Comparison of ENCODE assay signal across 8 cellular contexts in genomic region chr12:53996188-53996885, GRCh38. TPM values are rescaled to one million over a fixed set of nuclear protein-coding genes. Genes with fewer than 3 reads are reported as not detected.
A peak's percentile ranks its signal among the peaks of the same experiment; 100 is the strongest.
DNase-seq lines count a peak whose midpoint lies in the region; ATAC-seq, FAIRE-seq and TF ChIP-seq lines count a peak whose summit lies in the region.

No MANE protein-coding gene starts in this region.

- peak overlapping the region; percentile 78 to 89 for H3K27ac ChIP-seq in A549

- H3K4me1 Mint-ChIP-seq in mesothelial cell of epicardium = peaks cover 22% of the 10 kb centered on the region

- TF ChIP-seq POLR2A in A549 (IDR thresholded peaks at IDR 0.05; ENCODE audit: low read length) = no peak

- POLR2A ChIA-PET in A549 (lab: Yijun Ruan, JAX) = no interaction called here

- DNase-seq in A549 (ENCODE audit: low read depth in 1 of 2, low spot score in 1 of 2) (no peak), GM13977 (ENCODE audit: low spot score) (peak; percentile 69), astrocyte of the cerebellum (ENCODE audit: low read depth) (no peak), mesothelial cell of epicardium (ENCODE audit: low spot score in 2 of 2, unreplicated experiment in 2 of 2) (no peak), SIG-M5 (lab: John Stamatoyannopoulos, UW) (no peak), NCI-H1694 treated with DMSO at 0.1 percent for 48 hours (lab: John Stamatoyannopoulos, UW) (no peak)

- FAIRE-seq in A549 (lab: Jason Lieb, UNC) = no peak

- CTCF ChIA-PET in A549 (lab: Yijun Ruan, JAX) = interaction anchor here (0.7 to 28.7 kb wide), 8 partner anchors 8 to 294 kb away, joined by 3 to 1074 read pairs (median 6); partner anchors contain the start of genes HOXC10, HOXC5 and SMUG1

- no peaks in the 10 kb centered on the region for H3K36me3 Mint-ChIP-seq in mesothelial cell of epicardium

- no peaks in the 10 kb centered on the region for H3K9me3 ChIP-seq in A549

- TF ChIP-seq RAD21 in A549 (conservative IDR thresholded peaks at IDR 0.05 in 1 of 2, IDR thresholded peaks at IDR 0.05 in 1 of 2) = no peak

- TF ChIP-seq EP300 in A549 (IDR thresholded peaks at IDR 0.05) = no peak

- H3K4me2 ChIP-seq in A549 = peak overlapping the region; percentile 50

- in situ Hi-C loops in GM13977 (cut with MboI; ENCODE audit: low pct_unique_long_range_greater_than_20kb, low sequenced_read_pairs, unreplicated experiment) (no loop called here), astrocyte of the cerebellum (cut with HindIII; ENCODE audit: low sequenced_read_pairs) (no loop called here)

- peaks cover 100% of the 10 kb centered on the region for H3K27me3 Mint-ChIP-seq in mesothelial cell of epicardium (ENCODE audit: low read depth)

- no peak overlapping the region for H3K27ac Mint-ChIP-seq in mesothelial cell of epicardium

- TF ChIP-seq CTCF in A549 (IDR thresholded peaks at IDR 0.05) (no peak), GM13977 (IDR thresholded peaks at IDR 0.05; ENCODE audit: extremely low read depth, insufficient read depth, missing control alignments) (no peak), astrocyte of the cerebellum (IDR thresholded peaks at IDR 0.05; ENCODE audit: low read depth, low read length, missing control alignments) (no peak), mesothelial cell of epicardium (IDR thresholded peaks at IDR 0.05; ENCODE audit: unreplicated experiment) (no peak)

- peaks cover 14% of the 10 kb centered on the region for H3K4me1 ChIP-seq in A549

- WGBS in A549 (ENCODE audit: missing lambda C conversion rate) = 74% methylated on average over 16 of the region's 19 CpGs

- H3K4me3 ChIP-seq in A549 = peak overlapping the region; percentile 37
- peak overlapping the region; percentile 17 for H3K4me3 ChIP-seq in astrocyte of the cerebellum (ENCODE audit: low read depth, low read length)

- peak overlapping the region; percentile 56 for H3K4me3 Mint-ChIP-seq in mesothelial cell of epicardium

- no peaks in the 10 kb centered on the region for H3K9me3 Mint-ChIP-seq in mesothelial cell of epicardium

- ATAC-seq in A549 (no peak), GM21723 (IDR thresholded peaks at IDR 0.05; ENCODE audit: unreplicated experiment) (no peak), HG03045 (IDR thresholded peaks at IDR 0.05; ENCODE audit: unreplicated experiment) (no peak)

TF ChIP-seq in A549, 52 proteins besides CTCF, POLR2A, EP300 and RAD21:
- no peak for TF ChIP-seq CBX2 (IDR thresholded peaks at IDR 0.05; ENCODE audit: borderline replicate concordance, low read depth)
- TF ChIP-seq, protein P1, sequence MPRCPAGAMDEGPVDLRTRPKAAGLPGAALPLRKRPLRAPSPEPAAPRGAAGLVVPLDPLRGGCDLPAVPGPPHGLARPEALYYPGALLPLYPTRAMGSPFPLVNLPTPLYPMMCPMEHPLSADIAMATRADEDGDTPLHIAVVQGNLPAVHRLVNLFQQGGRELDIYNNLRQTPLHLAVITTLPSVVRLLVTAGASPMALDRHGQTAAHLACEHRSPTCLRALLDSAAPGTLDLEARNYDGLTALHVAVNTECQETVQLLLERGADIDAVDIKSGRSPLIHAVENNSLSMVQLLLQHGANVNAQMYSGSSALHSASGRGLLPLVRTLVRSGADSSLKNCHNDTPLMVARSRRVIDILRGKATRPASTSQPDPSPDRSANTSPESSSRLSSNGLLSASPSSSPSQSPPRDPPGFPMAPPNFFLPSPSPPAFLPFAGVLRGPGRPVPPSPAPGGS (IDR thresholded peaks at IDR 0.05) = 0 out of 3 replicates have a peak, but pooled peaks have one; percentile 4
TF ChIP-seq in A549: peak in this region for 1.

RNA-seq across cellular contexts. Expression of gene HOXC9, which starts 3.6 kb away (rescaled TPM):
- polyA plus RNA-seq in A549 (2011; rRNA removed) (2.3 and 5.2 TPM in 2 replicates), A549 (2017; fragmentation: RNase III; extraction: RNeasy Plus Mini Kit Qiagen cat#74134 plus additional on column Dnase treatment) (5.7 to 6.6 TPM (median 6.2 TPM) in 3 replicates)
- polyA plus RNA-seq in A549 (2012; cell fraction: cytosol; rRNA removed) = 5.7 and 8.3 TPM in 2 replicates
- 5.1 and 6.8 TPM in 2 replicates for polyA plus RNA-seq in A549 (2012; cell fraction: nucleus; rRNA removed)
- 0.29 and 0.88 TPM in 2 replicates for polyA minus RNA-seq in A549 (2011; rRNA and poly(A)+ RNA removed)
- 1.1 to 2.0 TPM (median 1.6 TPM) in 3 replicates for total RNA-seq in mesothelial cell of epicardium

RNA-seq across cellular contexts. Expression of gene HOXC10, which starts 11.4 kb away (rescaled TPM):
- polyA plus RNA-seq in A549 (2011; rRNA removed) (2.5 and 2.9 TPM in 2 replicates), A549 (2017; fragmentation: RNase III; extraction: RNeasy Plus Mini Kit Qiagen cat#74134 plus additional on column Dnase treatment) (2.1 to 4.3 TPM (median 3.2 TPM) in 3 replicates)
- polyA plus RNA-seq in A549 (2012; cell fraction: cytosol; rRNA removed) = 2.3 and 2.4 TPM in 2 replicates
- 1.7 and 2.0 TPM in 2 replicates for polyA plus RNA-seq in A549 (2012; cell fraction: nucleus; rRNA removed)
- 0.54 and 1.4 TPM in 2 replicates for polyA minus RNA-seq in A549 (2011; rRNA and poly(A)+ RNA removed)
- 0.95 to 0.97 TPM (median 0.96 TPM) in 3 replicates for total RNA-seq in mesothelial cell of epicardium

RNA-seq across cellular contexts. Expression of gene HOXC8, which starts 12.4 kb away (rescaled TPM):
- polyA plus RNA-seq in A549 (2011; rRNA removed) = 4.1 and 5.4 TPM in 2 replicates
- polyA plus RNA-seq in A549 (2012; cell fraction: cytosol; rRNA removed) = 4.1 and 5.5 TPM in 2 replicates
- 2.0 and 2.4 TPM in 2 replicates for polyA plus RNA-seq in A549 (2012; cell fraction: nucleus; rRNA removed)
- 5.3 to 5.7 TPM (median 5.4 TPM) in 3 replicates for polyA plus RNA-seq in A549 (2017; fragmentation: RNase III; extraction: RNeasy Plus Mini Kit Qiagen cat#74134 plus additional on column Dnase treatment)
- 1.8 and 2.3 TPM in 2 replicates for polyA minus RNA-seq in A549 (2011; rRNA and poly(A)+ RNA removed)
- total RNA-seq in mesothelial cell of epicardium = 4.9 to 5.9 TPM (median 5.5 TPM) in 3 replicates

RNA-seq across cellular contexts. Expression of gene HOTAIR, which starts 21.6 kb away (rescaled TPM):
- polyA plus RNA-seq in A549 (2011; rRNA removed) (0.34 and 0.67 TPM in 2 replicates), A549 (2017; fragmentation: RNase III; extraction: RNeasy Plus Mini Kit Qiagen cat#74134 plus additional on column Dnase treatment) (0.35 to 0.71 TPM (median 0.71 TPM) in 3 replicates)
- 0.13 and 0.19 TPM in 2 replicates for polyA plus RNA-seq in A549 (2012; cell fraction: cytosol; rRNA removed)
- polyA plus RNA-seq in A549 (2012; cell fraction: nucleus; rRNA removed) = 0.12 and 0.23 TPM in 2 replicates
- polyA minus RNA-seq in A549 (2011; rRNA and poly(A)+ RNA removed) = 0.15 and 0.17 TPM in 2 replicates
- 1.1 to 1.8 TPM (median 1.8 TPM) in 3 replicates for total RNA-seq in mesothelial cell of epicardium

RNA-seq across cellular contexts. Expression of gene HOXC11, which starts 23.4 kb away (rescaled TPM):
- 0.58 and 0.73 TPM in 2 replicates for polyA plus RNA-seq in A549 (2011; rRNA removed)
- polyA plus RNA-seq in A549 (2012; cell fraction: cytosol; rRNA removed) = 0.28 and 0.41 TPM in 2 replicates
- polyA plus RNA-seq in A549 (2012; cell fraction: nucleus; rRNA removed) = 0.40 and 0.78 TPM in 2 replicates
- 0.45 to 0.54 TPM (median 0.45 TPM) in 3 replicates for polyA plus RNA-seq in A549 (2017; fragmentation: RNase III; extraction: RNeasy Plus Mini Kit Qiagen cat#74134 plus additional on column Dnase treatment)
- 0.15 and 0.29 TPM in 2 replicates for polyA minus RNA-seq in A549 (2011; rRNA and poly(A)+ RNA removed)
- 0.47 to 0.60 TPM (median 0.47 TPM) in 3 replicates for total RNA-seq in mesothelial cell of epicardium
